Comparison of ENCODE assay signal across 10 cellular contexts in the genomic region with DNA sequence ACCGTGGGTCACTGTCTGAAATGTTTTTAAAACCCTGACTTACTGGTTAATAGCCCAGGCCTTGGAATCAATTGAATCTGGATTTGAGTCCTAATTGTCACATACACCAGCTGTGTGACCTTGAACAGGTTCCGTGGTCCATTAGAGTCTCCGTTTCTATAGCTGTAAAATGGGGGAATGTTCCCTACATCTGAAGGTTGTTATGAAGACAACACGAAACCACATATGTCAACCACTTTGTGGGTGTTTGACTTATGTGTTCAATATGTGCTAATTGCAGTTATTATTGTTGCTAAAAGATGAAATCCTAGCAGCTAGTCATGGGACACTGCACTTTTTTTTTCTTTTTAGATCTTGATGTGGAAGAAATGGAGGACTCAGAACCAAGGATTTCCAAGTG. TPM values are rescaled to one million over a fixed set of nuclear protein-coding genes. Genes with fewer than 3 reads are reported as not detected.
DNase-seq lines count a peak whose midpoint lies in the region; ATAC-seq and TF ChIP-seq lines count a peak whose summit lies in the region.
"Had no signal": no experiment of that assay in that cellular context is flagged by ENCODE, and none has a peak within 500 bp of the region (broad histone marks: within the 10 kb centered on the region; RNA-seq: fewer than 3 reads in every experiment).

No MANE protein-coding gene starts in this region.

- H3K4me1 ChIP-seq in muscle layer of colon (ENCODE audit: insufficient read depth, low read length) (peaks cover 72% of the 10 kb centered on the region), upper lobe of left lung (peaks cover 53 to 61% (median 60%) of the 10 kb centered on the region in 4 donors)
- H3K4me1 ChIP-seq: BE2C had no signal

- TF ChIP-seq CTCF in brain microvascular endothelial cell (IDR thresholded peaks at IDR 0.05; ENCODE audit: low read depth, low read length, missing control alignments) (no peak), upper lobe of left lung (IDR thresholded peaks at IDR 0.05) (no peak)

- TF ChIP-seq POLR2A in upper lobe of left lung (IDR thresholded peaks at IDR 0.05) = no peak

- DNase-seq in activated naive CD4-positive, alpha-beta T cell treated with anti-CD3 and anti-CD28 coated beads, Interleukin-2, amount 50 U/mL, for 72 hours (ENCODE audit: low spot score in 2 of 2) = no peak
- DNase-seq in brain microvascular endothelial cell (no peak), upper lobe of left lung (no peak), AG20443 (ENCODE audit: low spot score) (no peak), hepatic stellate cell (ENCODE audit: low spot score) (no peak)
- DNase-seq: BE2C, MG63 had no signal

- in situ Hi-C loops in brain microvascular endothelial cell (cut with HindIII; ENCODE audit: low pct_ligation_motif_present, low sequenced_read_pairs) = no loop called here

- ATAC-seq in activated naive CD4-positive, alpha-beta T cell treated with anti-CD3 and anti-CD28 coated beads, Interleukin-2, amount 50 U/mL, for 72 hours = no peak
- no peak for ATAC-seq in upper lobe of left lung (ENCODE audit: low FRiP score in 2 of 2)
- no peak for ATAC-seq in GM21528 (IDR thresholded peaks at IDR 0.05; ENCODE audit: low FRiP score, unreplicated experiment)

- peaks cover 21% of the 10 kb centered on the region for H3K36me3 Mint-ChIP-seq in activated naive CD4-positive, alpha-beta T cell treated with anti-CD3 and anti-CD28 coated beads, Interleukin-2, amount 50 U/mL, for 24 hours
- peaks cover 10 to 20% of the 10 kb centered on the region in 2 donors for H3K36me3 Mint-ChIP-seq in activated naive CD4-positive, alpha-beta T cell treated with anti-CD3 and anti-CD28 coated beads, Interleukin-2, amount 50 U/mL, for 72 hours

- peak overlapping the region; percentile 55 for H3K9ac ChIP-seq in muscle layer of colon (ENCODE audit: low read length)

- no peaks in the 10 kb centered on the region for H3K27me3 Mint-ChIP-seq in activated naive CD4-positive, alpha-beta T cell treated with anti-CD3 and anti-CD28 coated beads, Interleukin-2, amount 50 U/mL, for 24 hours

- H3K27me3 ChIP-seq in brain microvascular endothelial cell (replicated peaks) (no peaks in the 10 kb centered on the region), muscle layer of colon (ENCODE audit: control insufficient read depth in 1 of 2, insufficient read depth in 2 of 2, low read length in 2 of 2) (no peaks in the 10 kb centered on the region), upper lobe of left lung (no peaks in the 10 kb centered on the region)
- H3K27me3 ChIP-seq: BE2C, MG63 had no signal

- H3K36me3 ChIP-seq in brain microvascular endothelial cell (replicated peaks) (peaks cover 64% of the 10 kb centered on the region), muscle layer of colon (ENCODE audit: insufficient read depth, low read length) (peaks cover 28% of the 10 kb centered on the region), upper lobe of left lung (peaks cover 0 to 41% (median 15%) of the 10 kb centered on the region in 4 donors)
- H3K36me3 ChIP-seq: BE2C had no signal

- TF ChIP-seq EP300 in upper lobe of left lung (IDR thresholded peaks at IDR 0.05) = no peak

- peaks cover 60% of the 10 kb centered on the region for H3K4me1 Mint-ChIP-seq in activated naive CD4-positive, alpha-beta T cell treated with anti-CD3 and anti-CD28 coated beads, Interleukin-2, amount 50 U/mL, for 24 hours

- H3K27ac ChIP-seq in brain microvascular endothelial cell (peak overlapping the region; percentile 95), muscle layer of colon (ENCODE audit: low read depth, low read length) (peak overlapping the region; percentile 90), upper lobe of left lung (peak overlapping the region; percentile 95 to 99 (median 97))

- peak overlapping the region; percentile 36 for H3K4me3 Mint-ChIP-seq in activated naive CD4-positive, alpha-beta T cell treated with anti-CD3 and anti-CD28 coated beads, Interleukin-2, amount 50 U/mL, for 24 hours

- no peaks in the 10 kb centered on the region for H3K9me3 ChIP-seq in muscle layer of colon (ENCODE audit: low read length)
- no peaks in the 10 kb centered on the region for H3K9me3 ChIP-seq in upper lobe of left lung
- H3K9me3 ChIP-seq: BE2C, MG63 had no signal

- H3K4me3 ChIP-seq in brain microvascular endothelial cell (ENCODE audit: low read depth, low read length) (no peak overlapping the region), muscle layer of colon (ENCODE audit: low read depth in 1 of 2, low read length in 2 of 2) (peak overlapping the region; percentile 63 to 77), upper lobe of left lung (peak overlapping the region in 3 of 4 donors; percentile 64 to 82 (median 74))

- no peaks in the 10 kb centered on the region for H3K9me3 Mint-ChIP-seq in activated naive CD4-positive, alpha-beta T cell treated with anti-CD3 and anti-CD28 coated beads, Interleukin-2, amount 50 U/mL, for 24 hours
- no peaks in the 10 kb centered on the region for H3K9me3 Mint-ChIP-seq in activated naive CD4-positive, alpha-beta T cell treated with anti-CD3 and anti-CD28 coated beads, Interleukin-2, amount 50 U/mL, for 72 hours

- 74 to 76% methylated on average over 4 of the region's 4 CpGs for WGBS in upper lobe of left lung, 2 donors

- no peak overlapping the region for H3K27ac Mint-ChIP-seq in activated naive CD4-positive, alpha-beta T cell treated with anti-CD3 and anti-CD28 coated beads, Interleukin-2, amount 50 U/mL, for 24 hours
- H3K27ac Mint-ChIP-seq in activated naive CD4-positive, alpha-beta T cell treated with anti-CD3 and anti-CD28 coated beads, Interleukin-2, amount 50 U/mL, for 72 hours = no peak overlapping the region

RNA-seq across cellular contexts. Expression of a gene that starts 35.3 kb away (rescaled TPM):
- total RNA-seq in activated naive CD4-positive, alpha-beta T cell treated with anti-CD3 and anti-CD28 coated beads, Interleukin-2, amount 50 U/mL, for 72 hours = 10 to 100 TPM; 13.4 to 19.9 TPM
- total RNA-seq in upper lobe of left lung = 100 to 1,000 TPM in 2 of 6 donors, 10 to 100 TPM in 4; 80.2 to 146 (median 91.8) TPM
